Comparison of ENCODE assay signal across 10 cellular contexts in the genomic region with DNA sequence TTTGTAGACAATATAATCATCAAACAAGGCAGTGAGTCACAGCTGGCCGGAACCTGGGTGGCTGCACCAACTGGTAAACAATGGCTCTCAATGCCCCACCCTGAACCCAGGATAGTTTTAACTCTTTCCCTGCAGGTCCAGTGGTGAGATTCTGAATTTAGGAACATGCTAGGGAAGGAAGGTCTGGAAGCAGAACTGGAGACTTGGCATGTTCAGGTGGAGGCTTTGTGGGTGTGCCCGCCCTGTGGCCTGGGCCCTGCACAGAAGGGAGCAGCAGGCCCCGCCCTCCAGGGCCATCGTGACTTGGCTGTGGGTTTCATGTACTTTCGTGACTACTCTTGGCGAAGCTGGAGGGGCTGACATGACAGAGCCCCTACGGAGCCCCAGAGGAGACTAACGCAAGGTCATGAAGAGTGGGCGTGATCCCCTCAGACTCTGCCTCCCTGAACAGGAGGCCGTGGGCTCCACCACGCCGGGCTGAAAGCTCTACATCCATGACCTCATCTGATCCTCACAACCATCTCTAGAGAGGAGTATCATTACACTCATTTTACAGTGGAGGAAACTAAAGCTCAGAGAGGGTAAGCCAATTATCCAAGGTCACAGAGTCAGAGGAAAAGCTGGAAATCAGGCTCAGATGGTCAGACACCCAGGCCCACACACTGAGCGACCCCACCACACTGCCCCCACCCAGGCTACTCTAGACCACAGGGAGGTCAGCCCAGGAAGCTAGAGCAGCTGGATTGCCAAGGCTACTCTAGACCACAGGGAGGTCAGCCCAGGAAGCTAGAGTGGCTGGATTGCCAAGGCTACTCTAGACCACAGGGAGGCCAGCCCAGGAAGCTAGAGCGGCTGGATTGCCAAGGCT. TPM values are rescaled to one million over a fixed set of nuclear protein-coding genes. Genes with fewer than 3 reads are reported as not detected.
DNase-seq lines count a peak whose midpoint lies in the region; ATAC-seq and TF ChIP-seq lines count a peak whose summit lies in the region.
"Had no signal": no experiment of that assay in that cellular context is flagged by ENCODE, and none has a peak within 500 bp of the region (broad histone marks: within the 10 kb centered on the region; RNA-seq: fewer than 3 reads in every experiment).

No MANE protein-coding gene starts in this region.

- TF ChIP-seq CTCF in HEK293 (tag by site-specific recombination; IDR thresholded peaks at IDR 0.05): no peak

- no peaks in the 10 kb centered on the region for H3K4me1 ChIP-seq in HEK293 (ENCODE audit: control insufficient read depth, insufficient read depth, low read length)
- peaks cover 24 to 26% of the 10 kb centered on the region in 2 donors for H3K4me1 ChIP-seq in mucosa of rectum (ENCODE audit: control insufficient read depth in 2 of 2, insufficient read depth in 2 of 2, low read length in 2 of 2)

- H3K9me3 ChIP-seq in HEK293 (ENCODE audit: control insufficient read depth, insufficient read depth, low read depth, low read length) (no peaks in the 10 kb centered on the region), mucosa of rectum (ENCODE audit: control insufficient read depth in 2 of 2, low read length in 2 of 2) (no peaks in the 10 kb centered on the region)

- CTCF ChIA-PET in HEK293 (lab: Yijun Ruan, JAX): interaction anchor here (0.5 to 3.9 kb wide), 14 partner anchors 10 to 181 kb away, joined by 3 to 35 read pairs (median 4); partner anchors contain the start of genes BAIAP2L2 and MAFF

- H3K4me3 ChIP-seq in HEK293 (ENCODE audit: low read depth, low read length) (no peak overlapping the region), mucosa of rectum (ENCODE audit: low read length in 2 of 2) (peak overlapping the region in 1 of 2 donors; percentile 33)
- H3K4me3 ChIP-seq: cardiac muscle cell had no signal

- peak overlapping the region; percentile 36 to 67 for H3K9ac ChIP-seq in mucosa of rectum (ENCODE audit: low read depth in 1 of 2, low read length in 2 of 2)

- DNase-seq in A172 (ENCODE audit: low spot score): peak; percentile 84
- peak; percentile 47 for DNase-seq in dedifferentiated amniotic fluid mesenchymal stem cell (ENCODE audit: extremely low spot score)
- no peak for DNase-seq in NCI-H2107 (lab: John Stamatoyannopoulos, UW)
- DNase-seq in NCI-H1436 treated with DMSO at 0.1 percent for 48 hours (lab: John Stamatoyannopoulos, UW): no peak
- no peak for DNase-seq in NCI-H187 treated with DMSO at 0.1 percent for 48 hours (lab: John Stamatoyannopoulos, UW)
- DNase-seq: NCI-H2171 had no signal

- POLR2A ChIA-PET in HEK293 (lab: Yijun Ruan, JAX): interaction anchor here (0.6 to 1.0 kb wide), 2 partner anchors 172 to 266 kb away, joined by 3 to 6 read pairs; partner anchors contain the start of gene PICK1

- H3K36me3 ChIP-seq in HEK293 (ENCODE audit: control insufficient read depth in 2 of 2, insufficient read depth in 1 of 2, low read length in 2 of 2): peaks cover 4 to 95% of the 10 kb centered on the region in 2 experiments; a peak in 2 of 3 replicates
- peaks cover 28 to 46% of the 10 kb centered on the region in 2 donors for H3K36me3 ChIP-seq in mucosa of rectum (ENCODE audit: control insufficient read depth in 2 of 2, insufficient read depth in 2 of 2, low read length in 2 of 2)

- no peak for ATAC-seq in GM21367 (IDR thresholded peaks at IDR 0.05; ENCODE audit: unreplicated experiment)

- H3K27ac ChIP-seq in HEK293 (ENCODE audit: extremely low read depth, low read depth, low read length): no peak overlapping the region
- H3K27ac ChIP-seq in mucosa of rectum (ENCODE audit: low read depth in 2 of 2, low read length in 2 of 2): peak overlapping the region; percentile 94 to 95
- H3K27ac ChIP-seq: cardiac muscle cell had no signal

- no peaks in the 10 kb centered on the region for H3K27me3 ChIP-seq in mucosa of rectum (ENCODE audit: control insufficient read depth in 2 of 2, insufficient read depth in 2 of 2, low read length in 2 of 2)
- H3K27me3 ChIP-seq: cardiac muscle cell had no signal

TF ChIP-seq in HEK293, 187 proteins besides CTCF, POLR2A, EP300 and RAD21:
- TF ChIP-seq KLF1 (tag by site-specific recombination; IDR thresholded peaks at IDR 0.05) (peak; percentile 82), ZFHX2 (tag by site-specific recombination; conservative IDR thresholded peaks at IDR 0.05) (peak; percentile 60), ZSCAN16 (tag by site-specific recombination; IDR thresholded peaks at IDR 0.05) (no peak), ZBTB20 (tag by site-specific recombination; IDR thresholded peaks at IDR 0.05) (peak; percentile 29; the same call in 1 of the 2 replicates)

RNA-seq across cellular contexts. Expression of gene MAFF, which starts 27.3 kb away (rescaled TPM):
- 4.7 and 9.9 TPM in 2 replicates for total RNA-seq in A172 (2014; rRNA removed; shearing (Covaris generic))

RNA-seq across cellular contexts. Expression of gene TMEM184B, which starts 43.7 kb away (rescaled TPM):
- total RNA-seq in A172 (2014; rRNA removed; shearing (Covaris generic)): 21.5 and 33.8 TPM in 2 replicates

RNA-seq across cellular contexts. Expression of gene PLA2G6, which starts 47.5 kb away (rescaled TPM):
- 6.2 and 10.1 TPM in 2 replicates for total RNA-seq in A172 (2014; rRNA removed; shearing (Covaris generic))

Comparison
In these comparisons a context has a peak if more than half of its experiments do, and no peak if none do; other contexts are left out.
1. DNase-seq: peak in A172 (single experiment) and dedifferentiated amniotic fluid mesenchymal stem cell (single experiment); none in NCI-H2107 (single experiment), NCI-H1436 treated with DMSO at 0.1 percent for 48 hours (single experiment) and NCI-H187 treated with DMSO at 0.1 percent for 48 hours (single experiment).